Comparison of ENCODE assay signal across 8 cellular contexts in the genomic region with DNA sequence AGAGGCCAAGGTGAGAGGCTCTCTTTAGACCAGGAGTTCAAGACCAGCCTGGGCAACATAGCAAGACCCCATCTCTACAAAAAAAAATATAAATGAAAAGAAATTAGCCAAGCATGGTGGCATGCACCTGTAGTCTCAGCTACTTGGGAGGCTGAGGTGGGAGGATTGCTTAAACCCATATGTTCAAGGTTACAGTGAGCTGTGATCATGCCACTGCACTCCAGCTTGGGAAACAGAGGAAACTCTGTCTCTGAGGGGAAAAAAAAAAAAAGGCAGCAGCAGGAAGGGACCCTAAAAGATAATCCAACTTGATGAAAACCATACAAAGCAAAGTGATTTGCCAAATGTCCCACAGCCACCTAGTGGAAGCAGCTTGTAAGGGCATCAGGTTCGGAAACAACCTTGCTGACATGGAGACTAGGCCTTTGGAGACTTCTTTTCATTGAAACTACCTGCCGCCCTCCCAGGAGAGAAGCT. TPM values are rescaled to one million over a fixed set of nuclear protein-coding genes. Genes with fewer than 3 reads are reported as not detected.
DNase-seq lines count a peak whose midpoint lies in the region; ATAC-seq and TF ChIP-seq lines count a peak whose summit lies in the region.

No MANE protein-coding gene starts in this region.

- no peaks in the 10 kb centered on the region for H3K4me1 Mint-ChIP-seq in CD14-positive monocyte
- peaks cover 0 to 13% (median 4%) of the 10 kb centered on the region in 7 donors for H3K4me1 Mint-ChIP-seq in naive thymus-derived CD4-positive, alpha-beta T cell

- POLR2A ChIA-PET in naive thymus-derived CD4-positive, alpha-beta T cell (lab: Charles Lee): interaction anchor here (1.1 to 2.6 kb wide), 5 partner anchors 9 to 136 kb away, joined by 3 to 28 read pairs (median 3); partner anchors contain the start of genes HNRNPH3 and PBLD

- H3K27ac Mint-ChIP-seq in CD14-positive monocyte: peak overlapping the region in 3 of 7 donors; percentile 32 to 40 (median 32)
- peak overlapping the region in 8 of 9 donors; percentile 31 to 90 (median 81) for H3K27ac Mint-ChIP-seq in naive thymus-derived CD4-positive, alpha-beta T cell

- no peak overlapping the region for H3K4me3 Mint-ChIP-seq in CD14-positive monocyte
- H3K4me3 Mint-ChIP-seq in naive thymus-derived CD4-positive, alpha-beta T cell: no peak overlapping the region

- peak; percentile 89 for TF ChIP-seq CTCF in CD14-positive monocyte (IDR thresholded peaks at IDR 0.05)

- H3K4me1 ChIP-seq in effector memory CD4-positive, alpha-beta T cell (ENCODE audit: control insufficient read depth, insufficient read depth, low read length, poor library complexity, severe bottlenecking): no peaks in the 10 kb centered on the region
- H3K4me1 ChIP-seq in naive thymus-derived CD4-positive, alpha-beta T cell (ENCODE audit: control insufficient read depth in 2 of 2, insufficient read depth in 2 of 2, low read length in 2 of 2): no peaks in the 10 kb centered on the region

- CTCF ChIA-PET in naive thymus-derived CD4-positive, alpha-beta T cell (lab: Charles Lee): interaction anchor here (0.5 to 2.0 kb wide), 13 partner anchors 9 to 609 kb away, joined by 3 to 15 read pairs (median 4); partner anchors contain the start of genes HNRNPH3 and RUFY2

- H3K9me3 ChIP-seq in effector memory CD4-positive, alpha-beta T cell (ENCODE audit: control insufficient read depth, low read length): no peaks in the 10 kb centered on the region
- no peaks in the 10 kb centered on the region for H3K9me3 ChIP-seq in naive thymus-derived CD4-positive, alpha-beta T cell (ENCODE audit: control insufficient read depth in 2 of 3, low read length in 3 of 3)

- H3K4me3 ChIP-seq in effector memory CD4-positive, alpha-beta T cell (ENCODE audit: insufficient read depth, low read depth, low read length, poor library complexity, severe bottlenecking): no peak overlapping the region
- H3K4me3 ChIP-seq in naive thymus-derived CD4-positive, alpha-beta T cell (ENCODE audit: low read length): no peak overlapping the region

- peaks cover 37 to 59% of the 10 kb centered on the region in 2 donors for H3K36me3 Mint-ChIP-seq in CD14-positive monocyte
- peaks cover 0 to 13% (median 9%) of the 10 kb centered on the region in 5 donors for H3K36me3 Mint-ChIP-seq in naive thymus-derived CD4-positive, alpha-beta T cell

- H3K27me3 Mint-ChIP-seq in CD14-positive monocyte (ENCODE audit: low read depth in 3 of 3): no peaks in the 10 kb centered on the region
- no peaks in the 10 kb centered on the region for H3K27me3 Mint-ChIP-seq in naive thymus-derived CD4-positive, alpha-beta T cell

- intact Hi-C loops in CD14-positive monocyte (cut with micrococcal nuclease): loop anchor here in 1 of 2 donors (5.0 kb wide), 1 partner anchor 136 kb away; no protein-coding TSS in a partner anchor
- intact Hi-C loops in naive thymus-derived CD4-positive, alpha-beta T cell (cut with micrococcal nuclease): loop anchor here (1.0 to 5.0 kb wide), 6 partner anchors 14 to 549 kb away; partner anchors contain the start of gene ATOH7 (in 1 of the 2)

- H3K9me3 Mint-ChIP-seq in CD14-positive monocyte: no peaks in the 10 kb centered on the region
- H3K9me3 Mint-ChIP-seq in naive thymus-derived CD4-positive, alpha-beta T cell: no peaks in the 10 kb centered on the region

- DNase-seq in CD14-positive monocyte (ENCODE audit: low spot score) (no peak), NAMALWA (ENCODE audit: low spot score) (peak; percentile 82), DMS153 (lab: John Stamatoyannopoulos, UW) (no peak)
- DNase-seq in activated CD4-positive, alpha-beta T cell treated with anti-CD3 and anti-CD28 coated beads for 4 hours: peak; percentile 42 to 47
- DNase-seq in effector memory CD4-positive, alpha-beta T cell: peak in 2 of 3 donors; percentile 8 to 32
- DNase-seq in naive thymus-derived CD4-positive, alpha-beta T cell: peak in 8 of 9 donors; percentile 30 to 53 (median 44)

- ATAC-seq in GM18907 (IDR thresholded peaks at IDR 0.05; ENCODE audit: unreplicated experiment) (peak; percentile 71), GM21367 (IDR thresholded peaks at IDR 0.05; ENCODE audit: unreplicated experiment) (no peak)
- ATAC-seq in naive thymus-derived CD4-positive, alpha-beta T cell: peak; percentile 81

- H3K27me3 ChIP-seq in effector memory CD4-positive, alpha-beta T cell (replicated peaks; ENCODE audit: control insufficient read depth, insufficient read depth, low read length, poor library complexity, severe bottlenecking): no peaks in the 10 kb centered on the region
- H3K27me3 ChIP-seq in naive thymus-derived CD4-positive, alpha-beta T cell (ENCODE audit: control insufficient read depth in 2 of 2, insufficient read depth in 2 of 2, low read length in 2 of 2): no peaks in the 10 kb centered on the region

- H3K27ac ChIP-seq in effector memory CD4-positive, alpha-beta T cell (ENCODE audit: insufficient read depth, low read length, poor library complexity, severe bottlenecking): no peak overlapping the region
- H3K27ac ChIP-seq in naive thymus-derived CD4-positive, alpha-beta T cell (ENCODE audit: low read depth, low read length): peak overlapping the region; percentile 15

- peaks cover 34% of the 10 kb centered on the region for H3K36me3 ChIP-seq in effector memory CD4-positive, alpha-beta T cell (ENCODE audit: control insufficient read depth, insufficient read depth, low read length)
- peaks cover 0 to 28% (median 17%) of the 10 kb centered on the region in 3 experiments for H3K36me3 ChIP-seq in naive thymus-derived CD4-positive, alpha-beta T cell (ENCODE audit: control insufficient read depth in 2 of 3, insufficient read depth in 3 of 3, low read length in 3 of 3)

RNA-seq across cellular contexts. Expression of gene PBLD, which starts 15.6 kb away (rescaled TPM):
- 1 to 10 TPM; 2.5 to 3.4 TPM for polyA plus RNA-seq in CD14-positive monocyte
- total RNA-seq in naive thymus-derived CD4-positive, alpha-beta T cell: 1 to 10 TPM; 1.3 to 3.5 (median 1.9) TPM
- 1 to 10 TPM in 1 of 2 donors, under 1 TPM in 1; 0.72 to 1.3 TPM for polyA plus RNA-seq in naive thymus-derived CD4-positive, alpha-beta T cell

RNA-seq across cellular contexts. Expression of gene HNRNPH3, which starts 16.4 kb away (rescaled TPM):
- 10 to 100 TPM; 71.6 to 86.0 TPM for polyA plus RNA-seq in CD14-positive monocyte
- 100 to 1,000 TPM; 125 to 190 (median 156) TPM for total RNA-seq in naive thymus-derived CD4-positive, alpha-beta T cell
- 100 to 1,000 TPM; 148 to 182 TPM for polyA plus RNA-seq in naive thymus-derived CD4-positive, alpha-beta T cell

RNA-seq across cellular contexts. Expression of gene RUFY2, which starts 58.8 kb away (rescaled TPM):
- 1 to 10 TPM; 2.8 to 3.3 TPM for polyA plus RNA-seq in CD14-positive monocyte
- total RNA-seq in naive thymus-derived CD4-positive, alpha-beta T cell: 10 to 100 TPM; 15.1 to 24.7 (median 20.4) TPM
- 1 to 10 TPM; 6.1 to 6.4 TPM for polyA plus RNA-seq in naive thymus-derived CD4-positive, alpha-beta T cell

Comparison
In these comparisons a context has a peak if more than half of its experiments do, and no peak if none do; other contexts are left out.
1. DNase-seq: peak in NAMALWA (single experiment), activated CD4-positive, alpha-beta T cell treated with anti-CD3 and anti-CD28 coated beads for 4 hours (2 of 2), effector memory CD4-positive, alpha-beta T cell (2 of 3) and naive thymus-derived CD4-positive, alpha-beta T cell (8 of 9); none in CD14-positive monocyte (single experiment) and DMS153 (single experiment).